ENCODE assay signal across 8 cellular contexts in genomic region chrX:40646489-40647306, GRCh38. TPM values are rescaled to one million over a fixed set of nuclear protein-coding genes. Genes with fewer than 3 reads are reported as not detected.
DNase-seq lines count a peak whose midpoint lies in the region; ATAC-seq and TF ChIP-seq lines count a peak whose summit lies in the region.

No MANE protein-coding gene starts in this region.

- no peaks in the 10 kb centered on the region for H3K9me3 ChIP-seq in PC-9 (ENCODE audit: insufficient read depth, low read depth)
- no peaks in the 10 kb centered on the region for H3K9me3 ChIP-seq in gastroesophageal sphincter
- H3K9me3 ChIP-seq in neuronal stem cell (replicated peaks in 1 of 2; ENCODE audit: control insufficient read depth in 2 of 2, insufficient read depth in 1 of 2, low read depth in 1 of 2, low read length in 2 of 2), result no peaks in the 10 kb centered on the region

- 0 to 32% methylated on average over 2 to 4 of the region's 33 CpGs for WGBS in gastroesophageal sphincter (ENCODE audit: low coverage in 1 of 2), 2 donors
- no CpG with 5 or more reads among the region's 33 CpGs for WGBS in neuronal stem cell (ENCODE audit: extremely low coverage in 2 of 2, insufficient read length in 2 of 2, insufficient replicate concordance in 1 of 2), 2 donors

- H2AFZ ChIP-seq in PC-9 (peak overlapping the region; percentile 66), neuronal stem cell (ENCODE audit: low read length) (peak overlapping the region; percentile 93)

- H3K27ac ChIP-seq in PC-9, result peak overlapping the region; percentile 39; the same call in 1 of the 2 replicates
- H3K27ac ChIP-seq in gastroesophageal sphincter, result peak overlapping the region; percentile 68 to 86 (median 83)
- H3K27ac ChIP-seq in neuronal stem cell (replicated peaks; ENCODE audit: low read length), result no peak overlapping the region

- intact Hi-C loops in PC-9 (cut with micrococcal nuclease; ENCODE audit: unreplicated experiment), result loop anchor here (5.0 to 10.0 kb wide), 2 partner anchors 102 to 606 kb away; no protein-coding TSS in a partner anchor

- TSS peak; percentile 28 for BruUV-seq in PC-9 (replicated peaks; lab: Mats Ljungman, UMichigan)

- peak overlapping the region; percentile 38 for H3K18ac ChIP-seq in neuronal stem cell (ENCODE audit: low read length)

- CTCF ChIA-PET in PC-9 (lab: Charles Lee), result no interaction called here

- no peak overlapping the region for H2BK120ac ChIP-seq in neuronal stem cell (ENCODE audit: low read depth, low read length)

- H3K36me3 ChIP-seq in PC-9 (ENCODE audit: low read depth) (no peaks in the 10 kb centered on the region), gastroesophageal sphincter (no peaks in the 10 kb centered on the region), neuronal stem cell (replicated peaks in 1 of 2; ENCODE audit: control insufficient read depth in 2 of 2, insufficient read depth in 2 of 2, low read length in 2 of 2) (peaks cover 0 to 24% of the 10 kb centered on the region in 2 donors)

- TF ChIP-seq POLR2A in gastroesophageal sphincter (IDR thresholded peaks at IDR 0.05), result no peak

- no peaks in the 10 kb centered on the region for H4K20me1 ChIP-seq in PC-9 (ENCODE audit: insufficient read depth)

- H3K4me1 ChIP-seq in PC-9 (replicated peaks; ENCODE audit: insufficient read depth) (no peaks in the 10 kb centered on the region), gastroesophageal sphincter (peaks cover 0 to 38% (median 0%) of the 10 kb centered on the region in 3 donors), neuronal stem cell (ENCODE audit: control insufficient read depth in 2 of 2, insufficient read depth in 1 of 2, low read depth in 1 of 2, low read length in 2 of 2) (peaks cover 0 to 3% of the 10 kb centered on the region in 2 donors)

- H3K4me3 ChIP-seq in PC-9, result peak overlapping the region; percentile 62
- peak overlapping the region; percentile 85 to 98 for H3K4me3 ChIP-seq in gastroesophageal sphincter
- peak overlapping the region; percentile 74 to 94 for H3K4me3 ChIP-seq in neuronal stem cell (ENCODE audit: low read length in 2 of 2)

- peak overlapping the region; percentile 60 for H3K9ac ChIP-seq in neuronal stem cell (ENCODE audit: low read depth, low read length, poor library complexity)

- no peak overlapping the region for H2BK15ac ChIP-seq in neuronal stem cell (ENCODE audit: low read length)

- no peak overlapping the region for H2BK12ac ChIP-seq in neuronal stem cell (ENCODE audit: low read length)

- H4K91ac ChIP-seq in neuronal stem cell (ENCODE audit: low read depth, low read length, poor library complexity), result no peak overlapping the region

- POLR2A ChIA-PET in PC-9 (lab: Charles Lee; ENCODE audit: unreplicated experiment), result no interaction called here

- no peak overlapping the region for H2BK5ac ChIP-seq in neuronal stem cell (ENCODE audit: low read length)

- H2AK5ac ChIP-seq in neuronal stem cell (ENCODE audit: low read depth, low read length), result no peak overlapping the region

- no peaks in the 10 kb centered on the region for H3K9me2 ChIP-seq in PC-9 (ENCODE audit: insufficient read depth)

- no peak overlapping the region for H3K14ac ChIP-seq in neuronal stem cell (ENCODE audit: low read length)

- peak in 2 of 3 experiments; percentile 70 to 72 for DNase-seq in NCI-H1417 (lab: John Stamatoyannopoulos, UW)
- DNase-seq in NCI-H1417 treated with DMSO at 0.1 percent for 48 hours (lab: John Stamatoyannopoulos, UW), result no peak
- peak in 1 of 2 experiments; percentile 19 for DNase-seq in PC-9
- DNase-seq in activated gamma-delta T cell treated with anti-CD3 and anti-CD28 coated beads, Interleukin-2, amount 50 U/mL, for 16 hours (ENCODE audit: low read depth), result peak; percentile 9
- DNase-seq in neuronal stem cell (ENCODE audit: low spot score), result peak; percentile 15
- no peak for DNase-seq in amniotic stem cell (lab: John Stamatoyannopoulos, UW)

- peaks cover 3% of the 10 kb centered on the region for H3K79me1 ChIP-seq in neuronal stem cell (ENCODE audit: low read depth, low read length)

- TF ChIP-seq EP300 in gastroesophageal sphincter (IDR thresholded peaks at IDR 0.05), result no peak

- H3K4me2 ChIP-seq in PC-9, result peak overlapping the region; percentile 67
- H3K4me2 ChIP-seq in neuronal stem cell (ENCODE audit: insufficient read depth, low read length, poor library complexity, severe bottlenecking), result peak overlapping the region; percentile 54

- no peak overlapping the region for H3K4ac ChIP-seq in neuronal stem cell (ENCODE audit: low read length)

- H3K27me3 ChIP-seq in PC-9 (ENCODE audit: insufficient read depth, low read depth), result no peaks in the 10 kb centered on the region
- H3K27me3 ChIP-seq in gastroesophageal sphincter, result no peaks in the 10 kb centered on the region
- H3K27me3 ChIP-seq in neuronal stem cell (ENCODE audit: control insufficient read depth in 3 of 3, insufficient read depth in 3 of 3, low read depth in 1 of 3, low read length in 3 of 3), result no peaks in the 10 kb centered on the region

- TF ChIP-seq CTCF in PC-9 (conservative IDR thresholded peaks at IDR 0.05), result no peak
- no peak for TF ChIP-seq CTCF in gastroesophageal sphincter (IDR thresholded peaks at IDR 0.05)

- ATAC-seq in HG02981 (IDR thresholded peaks at IDR 0.05; ENCODE audit: unreplicated experiment) (peak; percentile 26), gastroesophageal sphincter (peak; percentile 38)

- no peaks in the 10 kb centered on the region for H3F3A ChIP-seq in PC-9 (ENCODE audit: insufficient read depth, low read depth)

- H4K8ac ChIP-seq in neuronal stem cell (ENCODE audit: low read depth, low read length), result no peak overlapping the region

- no peak overlapping the region for H3K23ac ChIP-seq in neuronal stem cell (ENCODE audit: low read depth, low read length, poor library complexity)

- peaks cover 14% of the 10 kb centered on the region for H3K79me2 ChIP-seq in PC-9 (ENCODE audit: low read depth)

RNA-seq across cellular contexts. Expression of gene CXorf38, which starts 0.7 kb away (rescaled TPM):
- total RNA-seq in PC-9 (2021), result 5.3 and 8.1 TPM in 2 replicates
- 10 to 100 TPM in 3 of 4 donors, 1 to 10 TPM in 1; 8.6 to 15.3 (median 13.3) TPM for total RNA-seq in gastroesophageal sphincter
- 8.0 TPM for polyA plus RNA-seq in neuronal stem cell (2013, experiment 1 of 2)
- 8.3 TPM for polyA plus RNA-seq in neuronal stem cell (2013, experiment 2 of 2)

RNA-seq across cellular contexts. Expression of gene MPC1L, which starts 23.5 kb away (rescaled TPM):
- total RNA-seq in PC-9 (2021) (not detected in 2 replicates), gastroesophageal sphincter (not detected)
- not detected for polyA plus RNA-seq in neuronal stem cell (2013, experiment 1 of 2)
- not detected for polyA plus RNA-seq in neuronal stem cell (2013, experiment 2 of 2)

Comparison
In these comparisons a context has a peak if more than half of its experiments do, and no peak if none do; other contexts are left out.
1. DNase-seq: peak in NCI-H1417 (2 of 3), activated gamma-delta T cell treated with anti-CD3 and anti-CD28 coated beads, Interleukin-2, amount 50 U/mL, for 16 hours (single experiment) and neuronal stem cell (single experiment); none in NCI-H1417 treated with DMSO at 0.1 percent for 48 hours (single experiment) and amniotic stem cell (single experiment).
2. Peak in every context shown above with its lines, with median percentiles within 50 percentile points of each other: H3K4me3 ChIP-seq.